ENCODE assay signal across 8 cellular contexts in genomic region chr2:26692814-26693286, GRCh38.
DNase-seq lines count a peak whose midpoint lies in the region; ATAC-seq and TF ChIP-seq lines count a peak whose summit lies in the region.

No MANE protein-coding gene starts in this region.

- no peaks in the 10 kb centered on the region for H3K36me3 ChIP-seq in rectal smooth muscle tissue (ENCODE audit: control insufficient read depth, insufficient read depth, low read length)

- TF ChIP-seq CTCF in fibroblast of pulmonary artery (IDR thresholded peaks at IDR 0.05; ENCODE audit: low read length, missing control alignments) = no peak

- peaks cover 5% of the 10 kb centered on the region for H3K27me3 ChIP-seq in rectal smooth muscle tissue (ENCODE audit: control insufficient read depth, insufficient read depth, low read length)

- ATAC-seq in GM18505 (IDR thresholded peaks at IDR 0.05; ENCODE audit: unreplicated experiment) (no peak), GM21381 (IDR thresholded peaks at IDR 0.05; ENCODE audit: unreplicated experiment) (no peak), HG03159 (IDR thresholded peaks at IDR 0.05; ENCODE audit: unreplicated experiment) (no peak)

- H3K9ac ChIP-seq in rectal smooth muscle tissue (ENCODE audit: low read length) = no peak overlapping the region

- H3K4me1 ChIP-seq in rectal smooth muscle tissue (ENCODE audit: control insufficient read depth, insufficient read depth, low read length) = peaks cover 15% of the 10 kb centered on the region

- DNase-seq in EL (peak; percentile 45), NCI-H345 treated with DMSO at 0.1 percent for 48 hours (lab: John Stamatoyannopoulos, UW; ENCODE audit: unreplicated experiment) (peak; percentile 69), fibroblast of pulmonary artery (ENCODE audit: low read depth) (peak; percentile 44), NOMO-1 treated with dmso at 0.1 percent for 144 hours (lab: John Stamatoyannopoulos, UW; ENCODE audit: unreplicated experiment) (no peak)

- H3K27ac ChIP-seq in rectal smooth muscle tissue (ENCODE audit: low read depth, low read length) = peak overlapping the region; percentile 63

- TF ChIP-seq POLR2A in GM18505 (IDR thresholded peaks at IDR 0.05; ENCODE audit: borderline replicate concordance, extremely low read depth, insufficient read depth, insufficient read length) = no peak

- H3K4me3 ChIP-seq in fibroblast of pulmonary artery (replicated peaks; ENCODE audit: low read depth, low read length) (no peak overlapping the region), rectal smooth muscle tissue (ENCODE audit: low read length) (peak overlapping the region; percentile 62)
